ENCODE assay signal across 22 cellular contexts in genomic region chr3:5270656-5271055, GRCh38.
A peak's percentile ranks its signal among the peaks of the same experiment; 100 is the strongest.
DNase-seq lines count a peak whose midpoint lies in the region; ATAC-seq, FAIRE-seq and TF ChIP-seq lines count a peak whose summit lies in the region.
"Had no signal": no experiment of that assay in that cellular context is flagged by ENCODE, and none has a peak within 500 bp of the region (broad histone marks: within the 10 kb centered on the region; RNA-seq: fewer than 3 reads in every experiment).

No MANE protein-coding gene starts in this region.

- H2AFZ ChIP-seq in HepG2 (ENCODE audit: low read length) (no peak overlapping the region), PC-3 (ENCODE audit: low read length) (no peak overlapping the region)
- H2AFZ ChIP-seq: GM23248 had no signal

- H3K9me2 ChIP-seq in PC-3 (replicated peaks; ENCODE audit: low read length) = no peaks in the 10 kb centered on the region

- H3K27me3 ChIP-seq in HepG2 (ENCODE audit: control insufficient read depth in 1 of 2, insufficient read depth in 2 of 2, low read length in 2 of 2) (0 out of 5 replicates have a peak, but pooled peaks cover 0 to 2% of the 10 kb centered on the region in 2 experiments), right lobe of liver (no peaks in the 10 kb centered on the region), esophagus muscularis mucosa (no peaks in the 10 kb centered on the region), PC-3 (ENCODE audit: low read length) (0 out of 2 replicates have a peak, but pooled peaks cover 8% of the 10 kb centered on the region)
- H3K27me3 ChIP-seq: BLaER1 had no signal

- ATAC-seq in HepG2 = no peak
- ATAC-seq in right lobe of liver = no peak
- no peak for ATAC-seq in PC-3

- no peak for TF ChIP-seq RAD21 in HepG2 (CRISPR knock-in tag; IDR thresholded peaks at IDR 0.05)

- no peak overlapping the region for H3K4me3 ChIP-seq in HepG2 (replicated peaks in 1 of 3; ENCODE audit: insufficient read depth in 1 of 3, low read depth in 2 of 3, low read length in 3 of 3)
- no peak overlapping the region for H3K4me3 ChIP-seq in right lobe of liver
- no peak overlapping the region for H3K4me3 ChIP-seq in esophagus muscularis mucosa
- no peak overlapping the region for H3K4me3 ChIP-seq in PC-3 (ENCODE audit: low read length)
- H3K4me3 ChIP-seq: BLaER1, GM23248 had no signal

- no TSS peak for BruUV-seq in HepG2 (replicated peaks; lab: Mats Ljungman, UMichigan)
- BruUV-seq in PC-3 (replicated peaks; lab: Mats Ljungman, UMichigan) = no TSS peak

- peaks cover 7% of the 10 kb centered on the region; the same call in 1 of the 2 replicates for H3K4me1 ChIP-seq in HepG2 (ENCODE audit: insufficient read depth, low read length)
- H3K4me1 ChIP-seq in right lobe of liver = no peaks in the 10 kb centered on the region
- H3K4me1 ChIP-seq in esophagus muscularis mucosa = no peaks in the 10 kb centered on the region
- H3K4me1 ChIP-seq in PC-3 (ENCODE audit: insufficient read depth, low read length) = no peaks in the 10 kb centered on the region
- H3K4me1 ChIP-seq: BLaER1 had no signal

- TF ChIP-seq EP300 in HepG2 (IDR thresholded peaks at IDR 0.05; ENCODE audit: low read depth in 2 of 2, low read length in 2 of 2) (no peak), HepG2 (CRISPR knock-in tag; IDR thresholded peaks at IDR 0.05; ENCODE audit: borderline replicate concordance) (no peak), esophagus muscularis mucosa (IDR thresholded peaks at IDR 0.05) (no peak)

- intact Hi-C loops in HepG2 (cut with micrococcal nuclease; ENCODE audit: unreplicated experiment) = no loop called here
- intact Hi-C loops in right lobe of liver (cut with DNase I) = no loop called here
- intact Hi-C loops in esophagus muscularis mucosa (cut with DNase I) = no loop called here
- intact Hi-C loops in PC-3 (cut with micrococcal nuclease) = no loop called here

- no peaks in the 10 kb centered on the region for H3K9me3 ChIP-seq in HepG2 (ENCODE audit: low read length)
- H3K9me3 ChIP-seq in right lobe of liver = no peaks in the 10 kb centered on the region
- no peaks in the 10 kb centered on the region for H3K9me3 ChIP-seq in esophagus muscularis mucosa
- no peaks in the 10 kb centered on the region for H3K9me3 ChIP-seq in PC-3 (ENCODE audit: low read length)
- H3K9me3 ChIP-seq: BLaER1 had no signal

- H3K9ac ChIP-seq in HepG2 (ENCODE audit: insufficient read depth, low read depth, low read length) (no peak overlapping the region), PC-3 (ENCODE audit: low read length) (no peak overlapping the region)
- H3K9ac ChIP-seq: BLaER1, GM23248 had no signal

- no peak for FAIRE-seq in HepG2 (lab: Jason Lieb, UNC)
- peak; percentile 9 for FAIRE-seq in urothelium cell line (lab: Jason Lieb, UNC)
- FAIRE-seq: A204.1, GM19239, H1 had no signal

- H3K4me2 ChIP-seq in HepG2 (ENCODE audit: low read depth, low read length) (no peak overlapping the region), PC-3 (ENCODE audit: low read length) (no peak overlapping the region)
- H3K4me2 ChIP-seq: BLaER1 had no signal

- in situ Hi-C loops in HepG2 (cut with HindIII; ENCODE audit: extremely low pct_ligation_motif_present, low pct_unique_long_range_greater_than_20kb) = no loop called here

- H3K27ac ChIP-seq in HepG2 (ENCODE audit: extremely low read length, insufficient read depth, low read length) (no peak overlapping the region), right lobe of liver (no peak overlapping the region), esophagus muscularis mucosa (replicated peaks in 1 of 4) (no peak overlapping the region), PC-3 (ENCODE audit: low read length) (no peak overlapping the region)
- H3K27ac ChIP-seq: 22Rv1, BLaER1, C4-2B, GM23248 had no signal

- WGBS in HepG2 (ENCODE audit: low lambda C conversion rate) = 33% methylated on average over 5 of the region's 5 CpGs
- 65% methylated on average over 5 of the region's 5 CpGs for WGBS in right lobe of liver (ENCODE audit: insufficient coverage, low coverage, low lambda C conversion rate, missing lambda C conversion rate)
- WGBS in esophagus muscularis mucosa = 79% methylated on average over 5 of the region's 5 CpGs

- H3K79me2 ChIP-seq in HepG2 (ENCODE audit: insufficient read depth, low read length) = no peaks in the 10 kb centered on the region
- no peaks in the 10 kb centered on the region for H3K79me2 ChIP-seq in PC-3 (ENCODE audit: low read length)

- no peak for DNase-seq in HepG2 (ENCODE audit: low spot score)
- no peak for DNase-seq in right lobe of liver
- DNase-seq in MV-4-11 (lab: John Stamatoyannopoulos, UW) = peak; percentile 28
- peak; percentile 72 for DNase-seq in esophagus muscularis mucosa (ENCODE audit: extremely low spot score)
- DNase-seq in urothelium cell line (ENCODE audit: low spot score) = no peak
- no peak for DNase-seq in iPS-NIHi7 (ENCODE audit: extremely low spot score)
- DNase-seq in PC-3 = no peak
- no peak for DNase-seq in DMS153 (lab: John Stamatoyannopoulos, UW)
- DNase-seq: CD4-positive, alpha-beta T cell; CD8-positive, alpha-beta memory T cell; DMS 273 treated with DMSO at 0.1 percent for 48 hours; DMS53; DMS79 treated with DMSO at 0.1 percent for 48 hours; GM23248; H7; HCEC 1CT had no signal

- H3F3A ChIP-seq in PC-3 (ENCODE audit: low read length, unreplicated experiment) = no peaks in the 10 kb centered on the region

- H3K36me3 ChIP-seq in HepG2 (replicated peaks in 1 of 2; ENCODE audit: control insufficient read depth in 1 of 2, insufficient read depth in 2 of 2, low read length in 2 of 2) = no peaks in the 10 kb centered on the region
- no peaks in the 10 kb centered on the region for H3K36me3 ChIP-seq in right lobe of liver
- H3K36me3 ChIP-seq in esophagus muscularis mucosa = no peaks in the 10 kb centered on the region
- H3K36me3 ChIP-seq in PC-3 (ENCODE audit: low read depth, low read length) = no peaks in the 10 kb centered on the region
- H3K36me3 ChIP-seq: BLaER1 had no signal

- TF ChIP-seq POLR2A in HepG2 (IDR thresholded peaks at IDR 0.05; ENCODE audit: insufficient read depth in 1 of 2, low read depth in 2 of 2, low read length in 2 of 2) (no peak), right lobe of liver (IDR thresholded peaks at IDR 0.05) (no peak), esophagus muscularis mucosa (IDR thresholded peaks at IDR 0.05; ENCODE audit: low read depth) (no peak)

- POLR2A ChIA-PET in HepG2 (lab: Yijun Ruan, JAX) (no interaction called here), PC-3 (lab: Charles Lee; ENCODE audit: unreplicated experiment) (no interaction called here)

- CTCF ChIA-PET in HepG2 (lab: Yijun Ruan, JAX; ENCODE audit: low intra/inter-chr PET ratio, low total read pairs) (no interaction called here), PC-3 (lab: Charles Lee) (no interaction called here)

- TF ChIP-seq CTCF in HepG2 (CRISPR knock-in tag; IDR thresholded peaks at IDR 0.05) = no peak
- TF ChIP-seq CTCF in right lobe of liver (IDR thresholded peaks at IDR 0.05) = no peak
- no peak for TF ChIP-seq CTCF in esophagus muscularis mucosa (IDR thresholded peaks at IDR 0.05)
- no peak for TF ChIP-seq CTCF in PC-3 (conservative IDR thresholded peaks at IDR 0.05; ENCODE audit: low read depth, low read length)

- H4K20me1 ChIP-seq in HepG2 (ENCODE audit: insufficient read depth, low read length) (no peaks in the 10 kb centered on the region), PC-3 (ENCODE audit: low read length) (no peaks in the 10 kb centered on the region)
- H4K20me1 ChIP-seq: BLaER1 had no signal

TF ChIP-seq in HepG2, 621 proteins besides CTCF, POLR2A, EP300 and RAD21:
- TF ChIP-seq CREB1 (IDR thresholded peaks at IDR 0.05) (0 out of 2 replicates have a peak, but pooled peaks have one; percentile 11), CREB1 (CRISPR knock-in tag; IDR thresholded peaks at IDR 0.05) (no peak), MLX (CRISPR knock-in tag; IDR thresholded peaks at IDR 0.05) (no peak), NFE2L1 (CRISPR knock-in tag; IDR thresholded peaks at IDR 0.05; ENCODE audit: borderline replicate concordance) (no peak)
TF ChIP-seq in HepG2: peak in this region for 1.

Comparison
In these comparisons a context has a peak if more than half of its experiments do, and no peak if none do; other contexts are left out.
1. DNase-seq: peak in MV-4-11 (single experiment) and esophagus muscularis mucosa (single experiment); none in HepG2 (single experiment), right lobe of liver (0 of 3), urothelium cell line (single experiment), iPS-NIHi7 (single experiment), PC-3 (single experiment) and DMS153 (single experiment).